8 cellular contexts compared by ENCODE assay signal in genomic region chr7:30252885-30253795, GRCh38. TPM values are rescaled to one million over a fixed set of nuclear protein-coding genes. Genes with fewer than 3 reads are reported as not detected.
DNase-seq lines count a peak whose midpoint lies in the region; ATAC-seq and TF ChIP-seq lines count a peak whose summit lies in the region.

No MANE protein-coding gene starts in this region.

- in situ Hi-C loops in GM13976 (cut with MboI; ENCODE audit: low sequenced_read_pairs, unreplicated experiment), result no loop called here

- H3K9me3 Mint-ChIP-seq in progenitor cell of endocrine pancreas (ENCODE audit: low read depth), result no peaks in the 10 kb centered on the region

- no peak overlapping the region for H3K27ac Mint-ChIP-seq in progenitor cell of endocrine pancreas

- H3K27me3 Mint-ChIP-seq in progenitor cell of endocrine pancreas, result no peaks in the 10 kb centered on the region

- intact Hi-C loops in posterior vena cava (cut with DNase I), result no loop called here

- TF ChIP-seq CTCF in epithelial cell of proximal tubule (conservative IDR thresholded peaks at IDR 0.05; ENCODE audit: low read depth, low read length) (no peak), GM13976 (IDR thresholded peaks at IDR 0.05; ENCODE audit: borderline replicate concordance, control extremely low read depth, extremely low read depth, insufficient read depth, missing control alignments) (no peak), progenitor cell of endocrine pancreas (IDR thresholded peaks at IDR 0.05; ENCODE audit: unreplicated experiment) (no peak)

- no peak overlapping the region for H3K4me3 ChIP-seq in epithelial cell of proximal tubule (ENCODE audit: low read depth, low read length)

- peaks cover 40% of the 10 kb centered on the region for H3K4me1 Mint-ChIP-seq in progenitor cell of endocrine pancreas (ENCODE audit: low read depth)

- ATAC-seq in HG02759 (IDR thresholded peaks at IDR 0.05; ENCODE audit: unreplicated experiment), result no peak

- no peak overlapping the region for H3K4me3 Mint-ChIP-seq in progenitor cell of endocrine pancreas (ENCODE audit: low read depth)

- H3K36me3 Mint-ChIP-seq in progenitor cell of endocrine pancreas (ENCODE audit: insufficient read depth), result no peaks in the 10 kb centered on the region

- DNase-seq in ELR (ENCODE audit: low read depth) (peak; percentile 53), NCI-H69 (lab: John Stamatoyannopoulos, UW) (peak; percentile 98), epithelial cell of proximal tubule (ENCODE audit: low read depth) (peak; percentile 52), posterior vena cava (ENCODE audit: low spot score) (peak; percentile 82), GM13976 (ENCODE audit: low spot score) (no peak), progenitor cell of endocrine pancreas (ENCODE audit: low spot score, unreplicated experiment) (no peak)
- DNase-seq in activated effector memory CD4-positive, alpha-beta T cell treated with anti-CD3 and anti-CD28 coated beads, Interleukin-2, amount 50 U/mL, for 16 hours, result no peak

RNA-seq across cellular contexts. Expression of gene ZNRF2, which starts 31.3 kb away (rescaled TPM):
- 10.4 and 16.5 TPM in 2 replicates for total RNA-seq in epithelial cell of proximal tubule
- 10 to 100 TPM; 12.5 to 13.5 TPM for total RNA-seq in posterior vena cava
- 13.8 and 14.4 TPM in 2 replicates for total RNA-seq in progenitor cell of endocrine pancreas

Comparison
In these comparisons a context has a peak if more than half of its experiments do, and no peak if none do; other contexts are left out.
1. DNase-seq: peak in ELR (single experiment), NCI-H69 (single experiment), epithelial cell of proximal tubule (single experiment) and posterior vena cava (single experiment); none in GM13976 (single experiment), progenitor cell of endocrine pancreas (single experiment) and activated effector memory CD4-positive, alpha-beta T cell treated with anti-CD3 and anti-CD28 coated beads, Interleukin-2, amount 50 U/mL, for 16 hours (single experiment).